Comparison of ENCODE assay signal across 19 cellular contexts in the genomic region with DNA sequence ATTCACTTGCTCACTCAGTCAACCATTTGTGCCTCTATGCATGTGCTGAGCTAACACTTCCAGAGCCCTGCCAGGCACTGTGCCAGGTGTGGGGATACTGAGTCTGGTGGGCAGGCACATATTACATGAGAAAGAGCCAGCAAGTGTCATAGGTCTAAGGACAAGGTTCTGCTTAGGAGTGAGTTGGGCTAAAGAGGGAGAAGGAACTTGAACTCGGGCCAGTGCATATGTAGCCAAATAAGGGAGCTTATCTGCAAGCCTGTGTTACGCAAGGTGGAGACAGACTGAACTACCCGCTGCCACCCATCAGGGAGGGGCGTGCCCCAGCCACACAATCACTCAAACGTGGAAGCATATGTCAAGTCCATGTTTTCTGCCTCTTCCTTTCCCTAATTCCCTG.
DNase-seq lines count a peak whose midpoint lies in the region; ATAC-seq, FAIRE-seq and TF ChIP-seq lines count a peak whose summit lies in the region.
"Had no signal": no experiment of that assay in that cellular context is flagged by ENCODE, and none has a peak within 500 bp of the region (broad histone marks: within the 10 kb centered on the region; RNA-seq: fewer than 3 reads in every experiment).

No MANE protein-coding gene starts in this region.

- H3K27ac ChIP-seq in right cardiac atrium (ENCODE audit: low read length) (no peak overlapping the region), small intestine (ENCODE audit: low read depth in 1 of 2, low read length in 1 of 2) (no peak overlapping the region)
- H3K27ac ChIP-seq: gastroesophageal sphincter, RWPE1 had no signal

- peaks cover 8% of the 10 kb centered on the region for H3K27me3 Mint-ChIP-seq in activated T-helper 17 cell treated with anti-CD3 and anti-CD28 coated beads, Interleukin-2, amount 50 U/mL, for 72 hours
- no peaks in the 10 kb centered on the region for H3K27me3 Mint-ChIP-seq in activated naive CD4-positive, alpha-beta T cell treated with anti-CD3 and anti-CD28 coated beads, Interleukin-2, amount 10 ng/mL, durations not matched to agents 7 days and 5 days
- H3K27me3 Mint-ChIP-seq: activated CD4-positive, alpha-beta T cell treated with anti-CD3 and anti-CD28 coated beads, Interleukin-2, amount 10 ng/mL, durations not matched to agents 7 days and 5 days had no signal

- no peak overlapping the region for H3K4me3 Mint-ChIP-seq in activated T-helper 17 cell treated with anti-CD3 and anti-CD28 coated beads, Interleukin-2, amount 50 U/mL, for 72 hours
- H3K4me3 Mint-ChIP-seq in activated naive CD4-positive, alpha-beta T cell treated with anti-CD3 and anti-CD28 coated beads, Interleukin-2, amount 10 ng/mL, durations not matched to agents 7 days and 5 days: no peak overlapping the region
- H3K4me3 Mint-ChIP-seq: activated CD4-positive, alpha-beta T cell treated with anti-CD3 and anti-CD28 coated beads, Interleukin-2, amount 10 ng/mL, durations not matched to agents 7 days and 5 days; central memory CD8-positive, alpha-beta T cell had no signal

- no peak overlapping the region for H3K27ac Mint-ChIP-seq in activated T-helper 17 cell treated with anti-CD3 and anti-CD28 coated beads, Interleukin-2, amount 50 U/mL, for 72 hours
- H3K27ac Mint-ChIP-seq in activated naive CD4-positive, alpha-beta T cell treated with anti-CD3 and anti-CD28 coated beads, Interleukin-2, amount 50 U/mL, for 72 hours: no peak overlapping the region
- H3K27ac Mint-ChIP-seq in activated naive CD4-positive, alpha-beta T cell treated with anti-CD3 and anti-CD28 coated beads, Interleukin-2, amount 10 ng/mL, durations not matched to agents 7 days and 5 days: no peak overlapping the region
- H3K27ac Mint-ChIP-seq: activated CD4-positive, alpha-beta T cell treated with anti-CD3 and anti-CD28 coated beads, Interleukin-2, amount 10 ng/mL, durations not matched to agents 7 days and 5 days had no signal

- CTCF ChIA-PET in activated naive CD4-positive, alpha-beta T cell treated with anti-CD3 and anti-CD28 coated beads, Interleukin-2, amount 10 ng/mL, durations not matched to agents 7 days and 5 days (lab: Charles Lee): interaction anchor here (0.6 kb wide), 1 partner anchor 281 kb away, joined by 3 read pairs; no protein-coding TSS in a partner anchor

- DNase-seq in NB4 (ENCODE audit: low read depth) (peak; percentile 19), SIG-M5 (lab: John Stamatoyannopoulos, UW) (peak; percentile 14), right cardiac atrium (peak; percentile 37 to 73 (median 59)), small intestine (peak; percentile 54)
- no peak for DNase-seq in activated naive CD4-positive, alpha-beta T cell treated with anti-CD3 and anti-CD28 coated beads, Interleukin-2, amount 50 U/mL, for 72 hours (ENCODE audit: low spot score in 2 of 2)
- no peak for DNase-seq in activated naive CD4-positive, alpha-beta T cell treated with anti-CD3 and anti-CD28 coated beads, Interleukin-2, amount 10 ng/mL, durations not matched to agents 7 days and 5 days
- DNase-seq: activated CD4-positive, alpha-beta T cell treated with anti-CD3 and anti-CD28 coated beads, Interleukin-2, amount 10 ng/mL, durations not matched to agents 7 days and 5 days; activated CD8-positive, alpha-beta memory T cell treated with anti-CD3 and anti-CD28 coated beads, Interleukin-2, amount 50 U/mL, for 48 hours; activated gamma-delta T cell treated with Interleukin-2 at 50 U/mL for 16 hours; COR-L47; GOT3; Karpas-422; NCI-H1417; stimulated activated CD4-positive, alpha-beta T cell treated with anti-CD3 and anti-CD28 coated beads, Interleukin-12 subunit alpha, Interleukin-12 subunit beta, amount 100 ng/mL, for 4 hours; stimulated activated CD8-positive, alpha-beta memory T cell treated with anti-CD3 and anti-CD28 coated beads, Interleukin-4, amount 100 ng/mL, for 48 hours had no signal

- H3K4me1 ChIP-seq in right cardiac atrium (ENCODE audit: control insufficient read depth, insufficient read depth, low read length) (peaks cover 3% of the 10 kb centered on the region), small intestine (ENCODE audit: control insufficient read depth in 2 of 2, insufficient read depth in 1 of 2, low read depth in 1 of 2, low read length in 1 of 2) (no peaks in the 10 kb centered on the region)
- H3K4me1 ChIP-seq: gastroesophageal sphincter had no signal

- H3K9me3 ChIP-seq in right cardiac atrium (ENCODE audit: control insufficient read depth, low read length): no peaks in the 10 kb centered on the region
- no peaks in the 10 kb centered on the region for H3K9me3 ChIP-seq in small intestine (ENCODE audit: control insufficient read depth, low read depth)
- H3K9me3 ChIP-seq: gastroesophageal sphincter had no signal

- no peaks in the 10 kb centered on the region for H3K36me3 Mint-ChIP-seq in activated T-helper 17 cell treated with anti-CD3 and anti-CD28 coated beads, Interleukin-2, amount 50 U/mL, for 72 hours (ENCODE audit: low read depth)
- H3K36me3 Mint-ChIP-seq in activated naive CD4-positive, alpha-beta T cell treated with anti-CD3 and anti-CD28 coated beads, Interleukin-2, amount 50 U/mL, for 72 hours: no peaks in the 10 kb centered on the region
- no peaks in the 10 kb centered on the region for H3K36me3 Mint-ChIP-seq in activated naive CD4-positive, alpha-beta T cell treated with anti-CD3 and anti-CD28 coated beads, Interleukin-2, amount 10 ng/mL, durations not matched to agents 7 days and 5 days

- H3K27me3 ChIP-seq in right cardiac atrium (ENCODE audit: control insufficient read depth, insufficient read depth): no peaks in the 10 kb centered on the region
- H3K27me3 ChIP-seq in small intestine (ENCODE audit: control insufficient read depth in 2 of 2, insufficient read depth in 2 of 2, low read length in 2 of 2): peaks cover 0 to 3% of the 10 kb centered on the region in 2 donors

- H3K4me3 ChIP-seq in NB4 (ENCODE audit: low read depth, low read length) (no peak overlapping the region), right cardiac atrium (ENCODE audit: low read length) (no peak overlapping the region), small intestine (ENCODE audit: low read depth in 1 of 2, low read length in 2 of 2) (no peak overlapping the region)
- H3K4me3 ChIP-seq: gastroesophageal sphincter had no signal

- WGBS in right cardiac atrium: 31% methylated on average over 5 of the region's 5 CpGs
- 14 to 48% (median 24%) methylated on average over 5 of the region's 5 CpGs for WGBS in small intestine, 3 donors

- no peak for TF ChIP-seq POLR2A in NB4 (IDR thresholded peaks at IDR 0.05; ENCODE audit: extremely low read depth, insufficient read length)

- intact Hi-C loops in right cardiac atrium (cut with DNase I): no loop called here

- peak; percentile 86 to 91 for ATAC-seq in right cardiac atrium
- no peak for ATAC-seq in activated T-helper 17 cell treated with anti-CD3 and anti-CD28 coated beads, Interleukin-2, amount 50 U/mL, for 72 hours (replicated peaks)
- no peak for ATAC-seq in activated naive CD4-positive, alpha-beta T cell treated with anti-CD3 and anti-CD28 coated beads, Interleukin-2, amount 50 U/mL, for 72 hours
- ATAC-seq: gastroesophageal sphincter had no signal

- H3K4me1 Mint-ChIP-seq in activated T-helper 17 cell treated with anti-CD3 and anti-CD28 coated beads, Interleukin-2, amount 50 U/mL, for 72 hours: no peaks in the 10 kb centered on the region
- H3K4me1 Mint-ChIP-seq in activated naive CD4-positive, alpha-beta T cell treated with anti-CD3 and anti-CD28 coated beads, Interleukin-2, amount 10 ng/mL, durations not matched to agents 7 days and 5 days: no peaks in the 10 kb centered on the region
- H3K4me1 Mint-ChIP-seq: activated CD4-positive, alpha-beta T cell treated with anti-CD3 and anti-CD28 coated beads, Interleukin-2, amount 10 ng/mL, durations not matched to agents 7 days and 5 days; central memory CD8-positive, alpha-beta T cell had no signal

- FAIRE-seq in small intestine (lab: Jason Lieb, UNC): no peak

- H3K9me3 Mint-ChIP-seq in activated T-helper 17 cell treated with anti-CD3 and anti-CD28 coated beads, Interleukin-2, amount 50 U/mL, for 72 hours: peaks cover 9% of the 10 kb centered on the region
- peaks cover 4 to 5% of the 10 kb centered on the region in 2 donors for H3K9me3 Mint-ChIP-seq in activated naive CD4-positive, alpha-beta T cell treated with anti-CD3 and anti-CD28 coated beads, Interleukin-2, amount 50 U/mL, for 72 hours
- no peaks in the 10 kb centered on the region for H3K9me3 Mint-ChIP-seq in activated naive CD4-positive, alpha-beta T cell treated with anti-CD3 and anti-CD28 coated beads, Interleukin-2, amount 10 ng/mL, durations not matched to agents 7 days and 5 days
- H3K9me3 Mint-ChIP-seq: activated CD4-positive, alpha-beta T cell treated with anti-CD3 and anti-CD28 coated beads, Interleukin-2, amount 10 ng/mL, durations not matched to agents 7 days and 5 days; central memory CD8-positive, alpha-beta T cell had no signal

- TF ChIP-seq CTCF in NB4 (IDR thresholded peaks at IDR 0.05; ENCODE audit: low read depth, low read length): no peak

- H3K36me3 ChIP-seq in small intestine (ENCODE audit: control insufficient read depth in 2 of 2, insufficient read depth in 2 of 2, low read length in 2 of 2): no peaks in the 10 kb centered on the region
- H3K36me3 ChIP-seq: gastroesophageal sphincter had no signal

Comparison
In these comparisons a context has a peak if more than half of its experiments do, and no peak if none do; other contexts are left out.
1. DNase-seq: peak in NB4 (single experiment), SIG-M5 (single experiment), right cardiac atrium (3 of 3) and small intestine (single experiment); none in activated naive CD4-positive, alpha-beta T cell treated with anti-CD3 and anti-CD28 coated beads, Interleukin-2, amount 50 U/mL, for 72 hours (0 of 2) and activated naive CD4-positive, alpha-beta T cell treated with anti-CD3 and anti-CD28 coated beads, Interleukin-2, amount 10 ng/mL, durations not matched to agents 7 days and 5 days (single experiment).
2. ATAC-seq: peak in right cardiac atrium (2 of 2); none in activated T-helper 17 cell treated with anti-CD3 and anti-CD28 coated beads, Interleukin-2, amount 50 U/mL, for 72 hours (single experiment) and activated naive CD4-positive, alpha-beta T cell treated with anti-CD3 and anti-CD28 coated beads, Interleukin-2, amount 50 U/mL, for 72 hours (0 of 2).